Comparison of ENCODE assay signal across 20 cellular contexts in genomic region chr1:231666220-231666956, GRCh38. TPM values are rescaled to one million over a fixed set of nuclear protein-coding genes. Genes with fewer than 3 reads are reported as not detected.
DNase-seq lines count a peak whose midpoint lies in the region; ATAC-seq and TF ChIP-seq lines count a peak whose summit lies in the region.
"Had no signal": no experiment of that assay in that cellular context is flagged by ENCODE, and none has a peak within 500 bp of the region (broad histone marks: within the 10 kb centered on the region; RNA-seq: fewer than 3 reads in every experiment).

No MANE protein-coding gene starts in this region.

- DNase-seq in D341Med (ENCODE audit: low spot score) (peak; percentile 66), KBM-7 (peak; percentile 7), NCI-H82 treated with DMSO at 0.1 percent for 48 hours (lab: John Stamatoyannopoulos, UW; ENCODE audit: unreplicated experiment) (peak; percentile 51), hepatocyte (ENCODE audit: low spot score) (no peak), H7 (no peak), transverse colon (no peak)
- DNase-seq: amniotic stem cell; caudate nucleus; head of caudate nucleus; HFFc6; Karpas-422; naive B cell; NCI-H1092 treated with DMSO at 0.1 percent for 48 hours; NCI-H446; SHP77 treated with DMSO at 0.1 percent for 48 hours; stimulated activated CD4-positive, alpha-beta T cell treated with anti-CD3 and anti-CD28 coated beads, Interleukin-4, amount 100 ng/mL, for 1 hour had no signal

- WGBS in hepatocyte (ENCODE audit: low lambda C conversion rate, missing lambda C conversion rate): 80% methylated on average over 7 of the region's 7 CpGs
- 85 to 91% methylated on average over 7 of the region's 7 CpGs for WGBS in transverse colon (ENCODE audit: low coverage in 1 of 2), 2 donors

- H3K79me2 ChIP-seq in hepatocyte: no peaks in the 10 kb centered on the region

- H3K9me3 ChIP-seq in hepatocyte (ENCODE audit: low read depth) (no peaks in the 10 kb centered on the region), transverse colon (peaks cover 3 to 24% of the 10 kb centered on the region in 2 donors)

- intact Hi-C loops in transverse colon (cut with DNase I; ENCODE audit: low total_unique reads): no loop called here

- TF ChIP-seq EP300 in transverse colon (IDR thresholded peaks at IDR 0.05; ENCODE audit: low read depth): no peak

- H3K4me2 ChIP-seq in hepatocyte: no peak overlapping the region

- in situ Hi-C loops in KBM-7 (cut with MboI; ENCODE audit: low pct_unique_long_range_greater_than_20kb, low sequenced_read_pairs) (no loop called here), transverse colon (cut with MboI; ENCODE audit: low pct_ligation_motif_present in 1 of 4, low pct_unique_long_range_greater_than_20kb in 1 of 4, low sequenced_read_pairs in 3 of 4) (no loop called here)

- H2AFZ ChIP-seq in hepatocyte: no peak overlapping the region

- H4K20me1 ChIP-seq in hepatocyte (ENCODE audit: insufficient read depth, poor library complexity, severe bottlenecking): no peaks in the 10 kb centered on the region

- H3K4me1 ChIP-seq in hepatocyte (ENCODE audit: insufficient read depth) (no peaks in the 10 kb centered on the region), transverse colon (peaks cover 0 to 12% (median 5%) of the 10 kb centered on the region in 4 donors)

- no peaks in the 10 kb centered on the region for H3K36me3 ChIP-seq in hepatocyte (replicated peaks; ENCODE audit: insufficient read depth, low read depth)
- H3K36me3 ChIP-seq in H7 (replicated peaks; ENCODE audit: control insufficient read depth, insufficient read depth, low read length): no peaks in the 10 kb centered on the region
- no peaks in the 10 kb centered on the region for H3K36me3 ChIP-seq in transverse colon

- H3K9me2 ChIP-seq in hepatocyte (replicated peaks; ENCODE audit: insufficient read depth): no peaks in the 10 kb centered on the region

- TF ChIP-seq CTCF in hepatocyte (IDR thresholded peaks at IDR 0.05; ENCODE audit: poor library complexity): no peak
- no peak for TF ChIP-seq CTCF in transverse colon (IDR thresholded peaks at IDR 0.05)

- TF ChIP-seq POLR2A in transverse colon (IDR thresholded peaks at IDR 0.05): no peak

- ATAC-seq in GM21825 (IDR thresholded peaks at IDR 0.05; ENCODE audit: unreplicated experiment) (no peak), GM18907 (IDR thresholded peaks at IDR 0.05; ENCODE audit: unreplicated experiment) (no peak)

- H3K27me3 ChIP-seq in hepatocyte (no peaks in the 10 kb centered on the region), H7 (ENCODE audit: control insufficient read depth, insufficient read depth, low read length) (no peaks in the 10 kb centered on the region), transverse colon (no peaks in the 10 kb centered on the region)

- no peak overlapping the region for H3K4me3 ChIP-seq in hepatocyte
- H3K4me3 ChIP-seq in H7 (ENCODE audit: insufficient read depth, low read depth, low read length): no peak overlapping the region
- H3K4me3 ChIP-seq in transverse colon: no peak overlapping the region
- H3K4me3 ChIP-seq: lung, skin epidermis had no signal

- peak overlapping the region; percentile 7 for H3K27ac ChIP-seq in hepatocyte
- peak overlapping the region in 2 of 4 donors; percentile 12 to 20 for H3K27ac ChIP-seq in transverse colon
- H3K27ac ChIP-seq: skin epidermis had no signal

RNA-seq across cellular contexts. Expression of gene DISC1, which starts 39.8 kb away (rescaled TPM):
- 3.8 and 4.7 TPM in 2 replicates for total RNA-seq in hepatocyte
- polyA plus RNA-seq in hepatocyte: 2.3 and 3.0 TPM in 2 replicates
- 5.6 and 6.3 TPM in 2 replicates for total RNA-seq in H7 (2014; rRNA removed; shearing (Covaris generic))
- total RNA-seq in transverse colon: 10 to 100 TPM in 3 of 4 donors, 1 to 10 TPM in 1; 7.8 to 20.3 (median 11.5) TPM

Comparison
In these comparisons a context has a peak if more than half of its experiments do, and no peak if none do; other contexts are left out.
1. DNase-seq: peak in D341Med (single experiment), KBM-7 (single experiment) and NCI-H82 treated with DMSO at 0.1 percent for 48 hours (single experiment); none in hepatocyte (single experiment), H7 (single experiment) and transverse colon (single experiment).